ENCODE assay signal across 7 cellular contexts in the genomic region with DNA sequence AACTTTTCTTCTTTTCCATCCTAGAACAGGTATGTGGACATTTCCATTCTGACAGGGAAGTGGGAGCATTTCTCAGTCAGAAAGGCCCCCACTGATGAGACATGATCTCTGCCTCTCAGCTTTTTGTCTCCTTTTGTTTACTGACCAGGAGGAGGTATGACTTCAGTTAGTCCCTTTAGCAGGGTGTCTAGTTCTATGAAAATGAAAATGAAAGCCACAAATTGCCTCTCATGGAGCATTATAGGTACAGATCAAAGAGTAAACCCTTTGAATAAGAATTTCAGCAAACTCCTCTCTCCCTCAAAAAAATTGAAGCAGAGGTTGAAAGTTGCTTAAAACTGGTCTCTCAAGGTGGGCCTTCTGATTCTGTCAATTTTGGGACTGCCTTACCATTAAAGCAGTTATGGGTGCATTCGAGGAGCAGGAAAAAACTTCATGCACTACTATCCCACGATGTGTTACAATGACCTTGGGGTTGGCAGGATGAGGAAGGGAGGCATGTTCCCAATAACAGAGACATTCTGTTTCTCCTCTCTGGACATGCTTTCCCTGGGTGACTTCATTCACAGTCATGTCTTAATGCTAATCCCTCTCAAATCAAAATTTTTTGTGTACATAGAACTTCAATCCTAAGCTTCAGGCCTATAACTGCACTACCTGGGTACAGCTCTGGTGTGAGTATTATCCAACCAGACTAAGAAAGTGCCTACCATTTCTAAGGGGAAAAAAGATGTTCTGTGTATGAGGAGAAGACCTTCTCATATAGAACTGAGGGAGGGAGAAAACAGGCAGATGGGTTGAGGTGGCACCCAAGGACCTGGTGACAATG. TPM values are rescaled to one million over a fixed set of nuclear protein-coding genes. Genes with fewer than 3 reads are reported as not detected.
A peak's percentile ranks its signal among the peaks of the same experiment; 100 is the strongest.
DNase-seq lines count a peak whose midpoint lies in the region; ATAC-seq lines count a peak whose summit lies in the region.

No MANE protein-coding gene starts in this region.

- DNase-seq in GM19240 (ENCODE audit: insufficient read length, low spot score) (peak; percentile 51), left colon (no peak), NCI-H446 (lab: John Stamatoyannopoulos, UW) (no peak), SIG-M5 treated with dmso at 0.1 percent for 504 hours (lab: John Stamatoyannopoulos, UW; ENCODE audit: unreplicated experiment) (no peak), KBM-7 (no peak)
- no peak for DNase-seq in T-helper 2 cell treated with Interferon-gamma antibody and Interleukin-4, amounts not matched to agents 5 μg/mL and 100 μg/mL, for 36 hours (ENCODE audit: low spot score)

- intact Hi-C loops in left colon (cut with DNase I, micrococcal nuclease) = no loop called here

- in situ Hi-C loops in KBM-7 (cut with MboI; ENCODE audit: low pct_unique_long_range_greater_than_20kb, low sequenced_read_pairs) = no loop called here

- H3K4me1 Mint-ChIP-seq in T-helper 2 cell treated with Interferon-gamma antibody and Interleukin-4, amounts not matched to agents 5 μg/mL and 100 μg/mL, for 36 hours (ENCODE audit: low read depth) = peaks cover 25% of the 10 kb centered on the region

- H3K27me3 Mint-ChIP-seq in T-helper 2 cell treated with Interferon-gamma antibody and Interleukin-4, amounts not matched to agents 5 μg/mL and 100 μg/mL, for 36 hours (ENCODE audit: low read depth) = peaks cover 7% of the 10 kb centered on the region

- peaks cover 4% of the 10 kb centered on the region for H3K9me3 Mint-ChIP-seq in T-helper 2 cell treated with Interferon-gamma antibody and Interleukin-4, amounts not matched to agents 5 μg/mL and 100 μg/mL, for 36 hours

- H3K4me3 Mint-ChIP-seq in T-helper 2 cell treated with Interferon-gamma antibody and Interleukin-4, amounts not matched to agents 5 μg/mL and 100 μg/mL, for 36 hours = peak overlapping the region; percentile 57

- peak overlapping the region; percentile 79 for H3K27ac Mint-ChIP-seq in T-helper 2 cell treated with Interferon-gamma antibody and Interleukin-4, amounts not matched to agents 5 μg/mL and 100 μg/mL, for 36 hours

- peaks cover 4% of the 10 kb centered on the region for H3K36me3 Mint-ChIP-seq in T-helper 2 cell treated with Interferon-gamma antibody and Interleukin-4, amounts not matched to agents 5 μg/mL and 100 μg/mL, for 36 hours (ENCODE audit: low read depth)

- ATAC-seq in HG02884 (IDR thresholded peaks at IDR 0.05; ENCODE audit: unreplicated experiment) (peak; percentile 98), left colon (peak; percentile 42)

RNA-seq across cellular contexts. Expression of a gene that starts 50.6 kb away (rescaled TPM):
- 10 to 100 TPM; 38.2 to 50.9 TPM for total RNA-seq in left colon
